ENCODE assay signal across 1 cellular context in genomic region chr3:114873590-114873989, GRCh38.
TF ChIP-seq lines count a peak whose summit lies in the region.

No MANE protein-coding gene starts in this region.

TF ChIP-seq in liver, 16 proteins besides CTCF, POLR2A, EP300 and RAD21 (continued from another document):
- TF ChIP-seq REST (IDR thresholded peaks at IDR 0.05): no peak
- no peak for TF ChIP-seq ATF3 (IDR thresholded peaks at IDR 0.05)
- no peak for TF ChIP-seq FOXA1 (IDR thresholded peaks at IDR 0.05)
- no peak for TF ChIP-seq NR2F2 (IDR thresholded peaks at IDR 0.05)
- TF ChIP-seq EGR1 (IDR thresholded peaks at IDR 0.05; ENCODE audit: low read depth in 2 of 2): no peak
